In genomic region chr19:4539169-4539696, GRCh38 we compare ENCODE assay signal across 3 cellular contexts.
TF ChIP-seq lines count a peak whose summit lies in the region.

No MANE protein-coding gene starts in this region.

TF ChIP-seq in SK-N-SH treated with all-trans-retinoic acid at 6 μM for 48 hours, 23 proteins besides CTCF, POLR2A, EP300 and RAD21:
- TF ChIP-seq ZNF565 (CRISPR knock-in tag; conservative IDR thresholded peaks at IDR 0.05; ENCODE audit: low read depth) = no peak
- peak; percentile 98 for TF ChIP-seq ZFP3 (CRISPR knock-in tag; IDR thresholded peaks at IDR 0.05)

TF ChIP-seq in SK-N-SH, 30 proteins besides CTCF, POLR2A, EP300 and RAD21:
- TF ChIP-seq RXRA (IDR thresholded peaks at IDR 0.05; ENCODE audit: borderline replicate concordance, low read depth) (no peak), IRF3 (IDR thresholded peaks at IDR 0.05; ENCODE audit: low read depth, low read length) (no peak), SMC3 (IDR thresholded peaks at IDR 0.05; ENCODE audit: low read depth, low read length) (no peak), USF2 (IDR thresholded peaks at IDR 0.05; ENCODE audit: borderline replicate concordance, low read depth, low read length) (no peak), TAF1 (IDR thresholded peaks at IDR 0.05; ENCODE audit: borderline replicate concordance, low read depth, low read length) (no peak), SIN3A (IDR thresholded peaks at IDR 0.05; ENCODE audit: borderline replicate concordance, low read depth, low read length) (no peak), RCOR1 (IDR thresholded peaks at IDR 0.05; ENCODE audit: low read length) (no peak), EZH2phosphoT487 (IDR thresholded peaks at IDR 0.05; ENCODE audit: borderline replicate concordance, low read depth) (no peak), MAX (IDR thresholded peaks at IDR 0.05; ENCODE audit: low read depth) (no peak), FOSL2 (IDR thresholded peaks at IDR 0.05; ENCODE audit: borderline replicate concordance, low read depth) (no peak), FOXM1 (IDR thresholded peaks at IDR 0.05; ENCODE audit: low read depth) (no peak), MXI1 (IDR thresholded peaks at IDR 0.05; ENCODE audit: low read depth, low read length) (no peak), GABPA (IDR thresholded peaks at IDR 0.05; ENCODE audit: low read depth) (no peak)

TF ChIP-seq in endothelial cell of umbilical vein, 7 proteins besides CTCF, POLR2A, EP300 and RAD21:
- TF ChIP-seq GATA2 (IDR thresholded peaks at IDR 0.05; ENCODE audit: insufficient read depth, insufficient read length, low read depth, low read length) (no peak), MAX (IDR thresholded peaks at IDR 0.05; ENCODE audit: insufficient read depth, insufficient read length) (no peak), EZH2 (IDR thresholded peaks at IDR 0.05; ENCODE audit: borderline replicate concordance, low read depth, low read length, severe bottlenecking) (no peak), JUN (IDR thresholded peaks at IDR 0.05; ENCODE audit: borderline replicate concordance, insufficient read depth, insufficient read length, low read depth) (no peak), FOS (IDR thresholded peaks at IDR 0.05; ENCODE audit: borderline replicate concordance, insufficient read depth, low read length) (no peak)
